In the genomic region with DNA sequence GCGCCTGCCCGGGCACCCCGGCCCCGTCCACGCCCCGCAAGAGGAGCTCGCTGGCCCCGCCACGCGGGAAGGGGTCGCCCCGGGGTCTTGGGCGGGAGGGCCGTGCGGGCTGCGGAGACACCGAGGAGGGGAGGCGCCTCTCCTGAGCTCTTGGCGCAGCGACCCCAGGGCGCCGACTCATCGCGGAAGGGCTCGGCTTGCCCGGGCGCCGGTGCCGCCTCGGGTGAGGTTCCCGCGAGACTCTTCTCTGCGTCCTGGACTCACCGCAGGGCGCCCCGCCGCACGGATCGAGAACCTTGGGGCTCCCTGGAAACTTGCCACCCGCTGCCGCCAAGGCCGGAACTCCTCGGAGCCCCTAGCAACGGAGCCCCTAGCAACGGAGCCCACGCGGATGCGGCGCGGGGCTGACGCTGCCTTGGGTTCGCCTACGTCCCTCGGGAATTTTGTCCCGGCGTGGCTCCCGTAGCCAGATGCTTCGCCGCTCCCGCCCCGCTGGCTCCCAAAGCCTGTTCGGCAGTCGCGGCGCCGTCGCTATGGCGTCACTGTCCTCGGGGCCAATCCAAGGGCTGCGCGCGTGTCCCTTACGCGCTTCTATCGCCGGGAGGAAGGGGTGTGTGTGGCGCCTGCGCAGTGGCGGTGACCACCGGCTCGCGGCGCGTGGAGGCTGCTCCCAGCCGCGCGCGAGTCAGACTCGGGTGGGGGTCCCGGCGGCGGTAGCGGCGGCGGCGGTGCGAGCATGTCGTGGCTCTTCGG, we compare ENCODE assay signal across 8 cellular contexts. TPM values are rescaled to one million over a fixed set of nuclear protein-coding genes. Genes with fewer than 3 reads are reported as not detected.
A peak's percentile ranks its signal among the peaks of the same experiment; 100 is the strongest.
DNase-seq lines count a peak whose midpoint lies in the region; ATAC-seq and TF ChIP-seq lines count a peak whose summit lies in the region.

A gene (plus strand): TSS at position 630 of the 753 bp plus-strand sequence. CDS start 107 bp downstream, at position 737.

- H3K9me2 ChIP-seq in SU-DHL-6 (replicated peaks; ENCODE audit: insufficient read depth, low read length) = no peaks in the 10 kb centered on the region

- no peaks in the 10 kb centered on the region for H3K27me3 Mint-ChIP-seq in activated naive CD8-positive, alpha-beta T cell treated with anti-CD3 and anti-CD28 coated beads for 36 hours
- H3K27me3 Mint-ChIP-seq in glutamatergic neuron (ENCODE audit: unreplicated experiment) (peaks cover 9% of the 10 kb centered on the region), osteocyte (ENCODE audit: unreplicated experiment) (no peaks in the 10 kb centered on the region)

- peak; percentile 97 to 99 (median 98) for DNase-seq in NCI-H1417 (lab: John Stamatoyannopoulos, UW)
- DNase-seq in activated naive CD8-positive, alpha-beta T cell treated with anti-CD3 and anti-CD28 coated beads for 36 hours = peak; percentile 98
- DNase-seq in glutamatergic neuron = peak; percentile 97
- peak; percentile 99 for DNase-seq in osteocyte (ENCODE audit: extremely low spot score, unreplicated experiment)
- peak; percentile 89 for DNase-seq in thoracic aorta (ENCODE audit: low spot score)

- peaks cover 2% of the 10 kb centered on the region for H3K9me3 Mint-ChIP-seq in activated naive CD8-positive, alpha-beta T cell treated with anti-CD3 and anti-CD28 coated beads for 36 hours
- H3K9me3 Mint-ChIP-seq in glutamatergic neuron (ENCODE audit: unreplicated experiment) (peaks cover 6% of the 10 kb centered on the region), osteocyte (ENCODE audit: unreplicated experiment) (no peaks in the 10 kb centered on the region)

- H3K79me2 ChIP-seq in SU-DHL-6 (ENCODE audit: insufficient read depth, low read length) = peaks cover 26% of the 10 kb centered on the region

- peak; percentile 90 for ATAC-seq in HG02763 (IDR thresholded peaks at IDR 0.05; ENCODE audit: unreplicated experiment)
- ATAC-seq in thoracic aorta (ENCODE audit: insufficient number of reproducible peaks, low FRiP score, low read depth) = peak; percentile 86

- H3K4me2 ChIP-seq in SU-DHL-6 (ENCODE audit: low read depth, low read length, poor library complexity, severe bottlenecking) = peak within 1 kb of the TSS; percentile 98

- no peaks in the 10 kb centered on the region for H4K20me1 ChIP-seq in SU-DHL-6 (ENCODE audit: low read depth, low read length)

- peak within 1 kb of the TSS; percentile 83 for H3K4me3 Mint-ChIP-seq in activated naive CD8-positive, alpha-beta T cell treated with anti-CD3 and anti-CD28 coated beads for 36 hours
- H3K4me3 Mint-ChIP-seq in glutamatergic neuron (ENCODE audit: unreplicated experiment) = peak within 1 kb of the TSS; percentile 92
- H3K4me3 Mint-ChIP-seq in osteocyte (ENCODE audit: unreplicated experiment) = peak within 1 kb of the TSS; percentile 79

- peak within 1 kb of the TSS; percentile 76 for H3K4me3 ChIP-seq in GM12875 (ENCODE audit: low read depth, low read length)
- H3K4me3 ChIP-seq in SU-DHL-6 (ENCODE audit: insufficient read depth, low read length, poor library complexity, severe bottlenecking) = peak within 1 kb of the TSS; percentile 83
- H3K4me3 ChIP-seq in thoracic aorta = peak within 1 kb of the TSS; percentile 76

- H3K27me3 ChIP-seq in SU-DHL-6 (ENCODE audit: low read length) = no peaks in the 10 kb centered on the region
- no peaks in the 10 kb centered on the region for H3K27me3 ChIP-seq in thoracic aorta (replicated peaks; ENCODE audit: insufficient read depth)

- H3F3A ChIP-seq in SU-DHL-6 (ENCODE audit: insufficient read depth) = peaks cover 9% of the 10 kb centered on the region; the same call in 1 of the 2 replicates

- peak within 1 kb of the TSS; percentile 96 for H3K9ac ChIP-seq in SU-DHL-6 (ENCODE audit: low read length)

- peak within 1 kb of the TSS; percentile 86 for H3K27ac Mint-ChIP-seq in activated naive CD8-positive, alpha-beta T cell treated with anti-CD3 and anti-CD28 coated beads for 36 hours
- H3K27ac Mint-ChIP-seq in glutamatergic neuron (ENCODE audit: unreplicated experiment) = peak within 1 kb of the TSS; percentile 82
- peak within 1 kb of the TSS; percentile 94 for H3K27ac Mint-ChIP-seq in osteocyte (ENCODE audit: unreplicated experiment)

- H3K36me3 ChIP-seq in SU-DHL-6 (ENCODE audit: low read length) = no peaks in the 10 kb centered on the region
- H3K36me3 ChIP-seq in thoracic aorta = no peaks in the 10 kb centered on the region

- peak within 1 kb of the TSS; percentile 69 for H2AFZ ChIP-seq in SU-DHL-6 (ENCODE audit: low read depth, low read length, severe bottlenecking)

- H3K36me3 Mint-ChIP-seq in activated naive CD8-positive, alpha-beta T cell treated with anti-CD3 and anti-CD28 coated beads for 36 hours = peaks cover 12% of the 10 kb centered on the region
- peaks cover 5% of the 10 kb centered on the region for H3K36me3 Mint-ChIP-seq in glutamatergic neuron (ENCODE audit: unreplicated experiment)
- H3K36me3 Mint-ChIP-seq in osteocyte (ENCODE audit: unreplicated experiment) = no peaks in the 10 kb centered on the region

- peak within 1 kb of the TSS; percentile 81 for H3K27ac ChIP-seq in SU-DHL-6 (ENCODE audit: low read depth, low read length)
- H3K27ac ChIP-seq in thoracic aorta = peak within 1 kb of the TSS; percentile 70 to 84

- peaks cover 5% of the 10 kb centered on the region for H3K4me1 Mint-ChIP-seq in activated naive CD8-positive, alpha-beta T cell treated with anti-CD3 and anti-CD28 coated beads for 36 hours
- H3K4me1 Mint-ChIP-seq in glutamatergic neuron (ENCODE audit: low read depth, unreplicated experiment) = peaks cover 8% of the 10 kb centered on the region
- H3K4me1 Mint-ChIP-seq in osteocyte (ENCODE audit: unreplicated experiment) = peaks cover 11% of the 10 kb centered on the region

- peaks cover 2 to 10% of the 10 kb centered on the region in 2 donors for H3K4me1 ChIP-seq in thoracic aorta (ENCODE audit: control insufficient read depth in 1 of 2, low read depth in 2 of 2)

- TF ChIP-seq CTCF in GM12875 (IDR thresholded peaks at IDR 0.05; ENCODE audit: borderline replicate concordance, insufficient read depth, low read depth, low read length) (no peak), SU-DHL-6 (IDR thresholded peaks at IDR 0.05; ENCODE audit: insufficient read depth, low read length, poor library complexity, severe bottlenecking) (no peak), glutamatergic neuron (IDR thresholded peaks at IDR 0.05; ENCODE audit: partially characterized antibody, unreplicated experiment) (no peak), osteocyte (IDR thresholded peaks at IDR 0.05) (no peak), thoracic aorta (IDR thresholded peaks at IDR 0.05) (no peak)

- no peaks in the 10 kb centered on the region for H3K9me3 ChIP-seq in SU-DHL-6 (ENCODE audit: insufficient read depth, low read length)
- H3K9me3 ChIP-seq in thoracic aorta = no peaks in the 10 kb centered on the region

RNA-seq across cellular contexts. Expression of the gene that starts here (rescaled TPM):
- total RNA-seq in activated naive CD8-positive, alpha-beta T cell treated with anti-CD3 and anti-CD28 coated beads for 36 hours = 10 to 100 TPM; 87.9 to 89.2 TPM
- 32.1 TPM for total RNA-seq in glutamatergic neuron (ENCODE audit: unreplicated experiment)
- total RNA-seq in osteocyte = 30.0 and 31.7 TPM in 2 replicates
- total RNA-seq in thoracic aorta = 10 to 100 TPM; 16.7 to 17.6 TPM

Comparison
In these comparisons a context has a peak if more than half of its experiments do, and no peak if none do; other contexts are left out.
1. Peak in every context shown above with its lines: DNase-seq, ATAC-seq, H3K4me3 ChIP-seq and H3K27ac ChIP-seq.